Comparison of ENCODE assay signal across 32 cellular contexts in the genomic region with DNA sequence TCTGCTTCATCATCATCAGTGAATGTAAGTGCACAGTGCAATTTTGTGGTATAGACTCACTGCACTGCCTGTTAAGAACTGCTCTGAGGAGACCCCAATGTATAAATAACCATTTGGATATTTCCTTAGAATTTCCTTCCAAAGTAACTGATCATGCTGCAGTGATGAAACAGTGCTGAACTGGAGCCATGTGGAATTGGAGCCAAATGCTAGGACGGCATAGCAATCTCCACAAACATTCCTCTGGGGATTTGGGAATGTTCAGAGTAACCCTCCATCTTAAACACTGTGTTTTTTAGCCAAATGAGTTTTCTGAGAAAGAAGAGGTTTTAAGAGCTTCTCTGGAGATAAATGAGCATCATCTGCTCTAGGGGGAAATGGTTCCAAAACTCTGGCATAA.
DNase-seq lines count a peak whose midpoint lies in the region; ATAC-seq and TF ChIP-seq lines count a peak whose summit lies in the region.
"Had no signal": no experiment of that assay in that cellular context is flagged by ENCODE, and none has a peak within 500 bp of the region (broad histone marks: within the 10 kb centered on the region; RNA-seq: fewer than 3 reads in every experiment).

No MANE protein-coding gene starts in this region.

- H3K79me2 ChIP-seq in Karpas-422 (ENCODE audit: low read length) = no peaks in the 10 kb centered on the region

- H3K27ac ChIP-seq in colonic mucosa = no peak overlapping the region
- H3K27ac ChIP-seq in right cardiac atrium (ENCODE audit: low read length) = no peak overlapping the region
- peak overlapping the region; percentile 58 for H3K27ac ChIP-seq in skeletal muscle tissue (ENCODE audit: low read depth, low read length)
- no peak overlapping the region for H3K27ac ChIP-seq in Karpas-422 (ENCODE audit: low read length)
- H3K27ac ChIP-seq: ascending aorta, right lobe of liver, SJSA1 had no signal

- ATAC-seq in right cardiac atrium = peak; percentile 60 to 74
- ATAC-seq: GM23338; right lobe of liver; stimulated activated effector memory CD8-positive, alpha-beta T cell treated with anti-CD3 and anti-CD28 coated beads, Interleukin-12 subunit alpha, Interleukin-12 subunit beta, amount 100 ng/mL, for 72 hours; WTC11 had no signal

- H3K9ac ChIP-seq in colonic mucosa (ENCODE audit: low read depth in 2 of 2, low read length in 2 of 2) (no peak overlapping the region), skeletal muscle tissue (ENCODE audit: low read depth in 1 of 3, low read length in 3 of 3) (no peak overlapping the region), Karpas-422 (ENCODE audit: low read length) (no peak overlapping the region)

- H4K20me1 ChIP-seq in Karpas-422 (ENCODE audit: insufficient read depth, low read depth, low read length) = no peaks in the 10 kb centered on the region

- intact Hi-C loops in colonic mucosa (cut with DNase I) = no loop called here
- intact Hi-C loops in right cardiac atrium (cut with DNase I) = no loop called here

- H3K36me3 ChIP-seq in colonic mucosa = no peaks in the 10 kb centered on the region
- H3K36me3 ChIP-seq in skeletal muscle tissue (ENCODE audit: control insufficient read depth in 3 of 3, insufficient read depth in 3 of 3, low read length in 3 of 3) = no peaks in the 10 kb centered on the region
- no peaks in the 10 kb centered on the region for H3K36me3 ChIP-seq in Karpas-422 (ENCODE audit: insufficient read depth, low read length)
- H3K36me3 ChIP-seq: ascending aorta, esophagus squamous epithelium, right lobe of liver, SJSA1 had no signal

- H3K4me3 ChIP-seq in colonic mucosa = no peak overlapping the region
- no peak overlapping the region for H3K4me3 ChIP-seq in right cardiac atrium (ENCODE audit: low read length)
- no peak overlapping the region for H3K4me3 ChIP-seq in skeletal muscle tissue (ENCODE audit: low read length in 3 of 3)
- H3K4me3 ChIP-seq in Karpas-422 (ENCODE audit: low read length) = no peak overlapping the region
- H3K4me3 ChIP-seq: ascending aorta, esophagus squamous epithelium, GM23338, right lobe of liver, SJSA1 had no signal

- DNase-seq in EH (ENCODE audit: low read depth) (peak; percentile 74), colonic mucosa (peak; percentile 30), right cardiac atrium (peak; percentile 35 to 68 (median 57)), NCI-H2107 (lab: John Stamatoyannopoulos, UW) (no peak), Karpas-422 (no peak), COR-L47 (lab: John Stamatoyannopoulos, UW) (no peak)
- DNase-seq in activated T-cell treated with anti-CD3 and anti-CD28 coated beads, Interleukin-2, amount 50 U/mL, for 48 hours = no peak
- DNase-seq: ACHN; activated CD4-positive, alpha-beta T cell treated with anti-CD3 and anti-CD28 coated beads, Interleukin-2, amount 50 U/mL, for 1 hour; activated gamma-delta T cell; activated naive CD8-positive, alpha-beta T cell treated with anti-CD3 and anti-CD28 coated beads for 36 hours; activated T-cell treated with anti-CD3 and anti-CD28 coated beads, Interleukin-2, amount 50 U/mL, for 24 hours; C1 segment of cervical spinal cord; Caco-2; central memory CD4-positive, alpha-beta T cell; DMS79; esophagus squamous epithelium; GF-D8; HFFc6; hypothalamus; mesenchymal stem cell; NCI-H82; right lobe of liver; stimulated activated CD4-positive, alpha-beta T cell treated with anti-CD3 and anti-CD28 coated beads, Interleukin-15, amount 100 ng/mL, for 24 hours; T-helper 1 cell; trophoblast cell had no signal

- H3K4me1 ChIP-seq in colonic mucosa = no peaks in the 10 kb centered on the region
- H3K4me1 ChIP-seq in right cardiac atrium (ENCODE audit: control insufficient read depth, insufficient read depth, low read length) = no peaks in the 10 kb centered on the region
- no peaks in the 10 kb centered on the region for H3K4me1 ChIP-seq in skeletal muscle tissue (ENCODE audit: control insufficient read depth in 3 of 3, insufficient read depth in 3 of 3, low read length in 3 of 3)
- H3K4me1 ChIP-seq in Karpas-422 (ENCODE audit: low read length) = no peaks in the 10 kb centered on the region
- H3K4me1 ChIP-seq: ascending aorta, Caco-2, esophagus squamous epithelium, right lobe of liver, SJSA1 had no signal

- no peaks in the 10 kb centered on the region for H3K9me2 ChIP-seq in Karpas-422 (replicated peaks; ENCODE audit: insufficient read depth, low read length)

- H3K27me3 ChIP-seq in colonic mucosa (no peaks in the 10 kb centered on the region), right cardiac atrium (ENCODE audit: control insufficient read depth, insufficient read depth) (no peaks in the 10 kb centered on the region), skeletal muscle tissue (ENCODE audit: control insufficient read depth in 3 of 3, insufficient read depth in 3 of 3, low read length in 3 of 3) (no peaks in the 10 kb centered on the region), Karpas-422 (ENCODE audit: low read length) (no peaks in the 10 kb centered on the region)
- H3K27me3 ChIP-seq: ascending aorta, right lobe of liver, SJSA1 had no signal

- H2AFZ ChIP-seq in Karpas-422 (ENCODE audit: low read length) = no peak overlapping the region
- H2AFZ ChIP-seq: GM23338 had no signal

- WGBS in right cardiac atrium = 32% methylated on average over 1 of the region's 1 CpG

- no peak for TF ChIP-seq CTCF in colonic mucosa (IDR thresholded peaks at IDR 0.05)

- H3K4me2 ChIP-seq in Karpas-422 (ENCODE audit: low read depth, low read length, poor library complexity, severe bottlenecking) = no peak overlapping the region
- H3K4me2 ChIP-seq: GM23338 had no signal

- H3K9me3 ChIP-seq in colonic mucosa (no peaks in the 10 kb centered on the region), right cardiac atrium (ENCODE audit: control insufficient read depth, low read length) (no peaks in the 10 kb centered on the region), skeletal muscle tissue (ENCODE audit: control insufficient read depth in 3 of 3, low read length in 3 of 3) (no peaks in the 10 kb centered on the region), Karpas-422 (ENCODE audit: low read length) (no peaks in the 10 kb centered on the region)
- H3K9me3 ChIP-seq: ascending aorta, Caco-2, esophagus squamous epithelium, right lobe of liver, SJSA1 had no signal

Comparison
In these comparisons a context has a peak if more than half of its experiments do, and no peak if none do; other contexts are left out.
1. DNase-seq: peak in EH (single experiment), colonic mucosa (single experiment) and right cardiac atrium (3 of 3); none in activated T-cell treated with anti-CD3 and anti-CD28 coated beads, Interleukin-2, amount 50 U/mL, for 48 hours (0 of 2), NCI-H2107 (single experiment), Karpas-422 (single experiment) and COR-L47 (single experiment).